ENCODE assay signal across 17 cellular contexts in genomic region chr15:101497017-101497416, GRCh38.
"Had no signal": no experiment of that assay in that cellular context is flagged by ENCODE, and none has a peak within 500 bp of the region (broad histone marks: within the 10 kb centered on the region; RNA-seq: fewer than 3 reads in every experiment).

No MANE protein-coding gene starts in this region.

- H3K4me1 ChIP-seq: prostate gland had no signal

- H2AFZ ChIP-seq: hepatocyte had no signal

- H3K4me3 ChIP-seq: gastroesophageal sphincter, hepatocyte, prostate gland, suprapubic skin, upper lobe of right lung had no signal

- H3K36me3 ChIP-seq: gastroesophageal sphincter, prostate gland, suprapubic skin, upper lobe of right lung had no signal

- H3K79me2 ChIP-seq: hepatocyte had no signal

- H3K4me2 ChIP-seq: hepatocyte had no signal

- H3K9me3 ChIP-seq: gastroesophageal sphincter, prostate gland, suprapubic skin, upper lobe of right lung had no signal

- H3K27ac ChIP-seq: epithelial cell of prostate, gastroesophageal sphincter, hepatocyte, prostate gland, suprapubic skin, upper lobe of right lung had no signal

- ATAC-seq: effector memory CD8-positive, alpha-beta T cell; gastroesophageal sphincter; sciatic nerve; stimulated activated naive CD8-positive, alpha-beta T cell treated with anti-CD3 and anti-CD28 coated beads, Interleukin-15, Interleukin-2, amounts not matched to agents 100 U/mL and 50 U/mL, for 24 hours; T-helper 17 cell; upper lobe of right lung had no signal

- H3K27me3 ChIP-seq: hepatocyte had no signal

- DNase-seq: activated B cell treated with CpG ODN at 0.5 μM for 24 hours; activated CD4-positive, alpha-beta T cell treated with anti-CD3 and anti-CD28 coated beads, Interleukin-2, amount 50 U/mL, for 1 hour; activated effector memory CD4-positive, alpha-beta T cell treated with anti-CD3 and anti-CD28 coated beads, Interleukin-2, amount 50 U/mL, for 16 hours; activated T-cell treated with anti-CD3 and anti-CD28 coated beads, Interleukin-2, amount 50 U/mL, for 1 hour; effector memory CD8-positive, alpha-beta T cell; naive B cell; nucleus accumbens; stimulated activated CD4-positive, alpha-beta T cell treated with anti-CD3 and anti-CD28 coated beads, Interleukin-12 subunit alpha, Interleukin-12 subunit beta, amount 100 ng/mL, for 4 hours; stimulated activated naive CD8-positive, alpha-beta T cell treated with anti-CD3 and anti-CD28 coated beads, Interleukin-15, Interleukin-2, amounts not matched to agents 100 U/mL and 50 U/mL, for 24 hours; T-helper 17 cell; upper lobe of right lung had no signal
